Comparison of ENCODE assay signal across 1 cellular context in the genomic region with DNA sequence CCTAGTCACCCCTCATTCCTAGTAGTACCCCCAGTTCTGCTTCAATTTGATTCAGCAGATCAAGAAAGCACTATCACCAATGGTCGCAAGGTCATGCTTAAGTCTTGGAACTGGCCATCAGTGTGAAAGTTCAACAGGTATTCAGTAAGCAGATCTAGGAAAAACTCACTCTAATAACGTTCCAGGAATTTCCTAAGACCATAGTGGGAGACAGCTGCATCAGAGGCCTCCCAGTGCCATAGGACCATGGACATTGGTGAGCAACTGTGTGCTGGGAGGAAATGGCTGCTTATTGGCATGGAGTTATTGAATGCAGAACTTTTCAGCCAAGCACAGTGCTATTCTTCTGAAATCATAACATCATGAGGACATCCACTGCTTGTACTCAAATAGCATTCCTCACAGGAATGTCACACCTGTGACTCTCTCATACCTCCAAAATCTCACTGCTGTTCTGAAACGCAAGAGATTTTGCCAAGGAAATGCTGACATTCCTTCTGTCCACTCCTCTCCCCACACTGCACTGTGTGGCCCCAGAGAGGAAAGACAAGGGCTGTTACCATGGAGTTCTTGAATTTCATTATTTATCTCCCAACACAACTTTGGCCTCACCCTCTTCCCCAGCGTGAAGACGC.
TF ChIP-seq lines count a peak whose summit lies in the region.

No MANE protein-coding gene starts in this region.

TF ChIP-seq in H1, 55 proteins besides CTCF, POLR2A, EP300 and RAD21:
- TF ChIP-seq FOSL1 (IDR thresholded peaks at IDR 0.05; ENCODE audit: insufficient read depth, low read depth, low read length) (no peak), SP1 (IDR thresholded peaks at IDR 0.05; ENCODE audit: low read depth, low read length) (no peak), CHD1 (IDR thresholded peaks at IDR 0.05; ENCODE audit: low read depth, low read length) (no peak), TEAD4 (IDR thresholded peaks at IDR 0.05; ENCODE audit: low read depth, low read length) (no peak), TAF1 (IDR thresholded peaks at IDR 0.05; ENCODE audit: low read depth, low read length) (no peak), SIX5 (IDR thresholded peaks at IDR 0.05; ENCODE audit: low read depth, low read length) (no peak), SRF (IDR thresholded peaks at IDR 0.05; ENCODE audit: low read depth, low read length) (no peak), CBX5 (IDR thresholded peaks at IDR 0.05; ENCODE audit: low read depth, low read length) (no peak), BCL11A (IDR thresholded peaks at IDR 0.05; ENCODE audit: low read depth in 2 of 2, low read length in 2 of 2) (no peak), KDM4A (IDR thresholded peaks at IDR 0.05; ENCODE audit: low read depth, low read length, severe bottlenecking) (no peak), POU5F1 (IDR thresholded peaks at IDR 0.05; ENCODE audit: low read depth, low read length) (no peak), KDM1A (IDR thresholded peaks at IDR 0.05; ENCODE audit: borderline replicate concordance, low read length) (no peak), CBX8 (IDR thresholded peaks at IDR 0.05; ENCODE audit: borderline replicate concordance, low read depth, low read length) (no peak), CHD7 (IDR thresholded peaks at IDR 0.05; ENCODE audit: insufficient replicate concordance, low read length) (no peak), ZNF274 (IDR thresholded peaks at IDR 0.05; ENCODE audit: borderline replicate concordance, extremely low read depth, low read length) (no peak), SIRT6 (IDR thresholded peaks at IDR 0.05; ENCODE audit: low read length) (no peak), USF2 (IDR thresholded peaks at IDR 0.05; ENCODE audit: low read length) (no peak)
- TF ChIP-seq, protein P1, sequence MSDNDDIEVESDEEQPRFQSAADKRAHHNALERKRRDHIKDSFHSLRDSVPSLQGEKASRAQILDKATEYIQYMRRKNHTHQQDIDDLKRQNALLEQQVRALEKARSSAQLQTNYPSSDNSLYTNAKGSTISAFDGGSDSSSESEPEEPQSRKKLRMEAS (IDR thresholded peaks at IDR 0.05): no peak
